Comparison of ENCODE assay signal across 15 cellular contexts in genomic region chr7:17139081-17139480, GRCh38.
A peak's percentile ranks its signal among the peaks of the same experiment; 100 is the strongest.
DNase-seq lines count a peak whose midpoint lies in the region; ATAC-seq, FAIRE-seq and TF ChIP-seq lines count a peak whose summit lies in the region.
"Had no signal": no experiment of that assay in that cellular context is flagged by ENCODE, and none has a peak within 500 bp of the region (broad histone marks: within the 10 kb centered on the region; RNA-seq: fewer than 3 reads in every experiment).

No MANE protein-coding gene starts in this region.

- 41% methylated on average over 1 of the region's 1 CpG for WGBS in A549 (ENCODE audit: missing lambda C conversion rate)

- no peak overlapping the region for H3K4me3 ChIP-seq in A549
- H3K4me3 ChIP-seq in mucosa of descending colon, result no peak overlapping the region
- no peak overlapping the region for H3K4me3 ChIP-seq in BE2C (ENCODE audit: low read depth, low read length)
- H3K4me3 ChIP-seq: thyroid gland had no signal

- peaks cover 4 to 5% of the 10 kb centered on the region in 2 donors for H3K9me3 Mint-ChIP-seq in activated naive CD4-positive, alpha-beta T cell treated with anti-CD3 and anti-CD28 coated beads, Interleukin-2, amount 50 U/mL, for 72 hours
- H3K9me3 Mint-ChIP-seq: HFFc6 had no signal

- TF ChIP-seq RAD21 in A549 (conservative IDR thresholded peaks at IDR 0.05 in 1 of 2, IDR thresholded peaks at IDR 0.05 in 1 of 2), result no peak

- peak overlapping the region in 1 of 2 experiments; percentile 29; a peak in 2 of 6 replicates for H3K27ac ChIP-seq in A549
- H3K27ac ChIP-seq: HL-60, thyroid gland had no signal

- TF ChIP-seq POLR2A in A549 (IDR thresholded peaks at IDR 0.05; ENCODE audit: low read length) (no peak), H54 (IDR thresholded peaks at IDR 0.05; ENCODE audit: low read depth, low read length) (no peak)

- DNase-seq in A549 (ENCODE audit: low read depth in 1 of 2, low spot score in 1 of 2) (no peak), H54 (ENCODE audit: insufficient read length, low spot score) (no peak), mucosa of descending colon (no peak), occipital lobe (lab: John Stamatoyannopoulos, UW) (no peak), BE2C (no peak), UCSD-AML1 (lab: John Stamatoyannopoulos, UW; ENCODE audit: unreplicated experiment) (no peak)
- no peak for DNase-seq in activated naive CD4-positive, alpha-beta T cell treated with anti-CD3 and anti-CD28 coated beads, Interleukin-2, amount 50 U/mL, for 72 hours (ENCODE audit: low spot score in 2 of 2)
- DNase-seq in stimulated activated CD4-positive, alpha-beta T cell treated with anti-CD3 and anti-CD28 coated beads, Interleukin-2, amount 100 ng/mL, for 48 hours, result no peak
- DNase-seq: activated CD4-positive, alpha-beta T cell treated with anti-CD3 and anti-CD28 coated beads, Interleukin-2, amount 50 U/mL, for 1 hour; HFFc6; Kasumi-1; NCI-H1694 treated with DMSO at 0.1 percent for 48 hours; NCI-H526; thyroid gland had no signal

- CTCF ChIA-PET in A549 (lab: Yijun Ruan, JAX), result interaction anchor here (1.0 kb wide), 1 partner anchor 138 kb away, joined by 3 read pairs; no protein-coding TSS in a partner anchor

- POLR2A ChIA-PET in A549 (lab: Yijun Ruan, JAX), result no interaction called here

- no peak for TF ChIP-seq CTCF in A549 (IDR thresholded peaks at IDR 0.05)
- TF ChIP-seq CTCF in mucosa of descending colon (IDR thresholded peaks at IDR 0.05), result no peak
- TF ChIP-seq CTCF in BE2C (IDR thresholded peaks at IDR 0.05; ENCODE audit: low read depth, low read length), result no peak

- H3K27me3 ChIP-seq in BE2C, result no peaks in the 10 kb centered on the region
- H3K27me3 ChIP-seq: thyroid gland had no signal

- ATAC-seq in A549, result no peak
- peak; percentile 88 for ATAC-seq in activated naive CD4-positive, alpha-beta T cell treated with anti-CD3 and anti-CD28 coated beads, Interleukin-2, amount 50 U/mL, for 72 hours
- peak; percentile 66 for ATAC-seq in mucosa of descending colon

- intact Hi-C loops in mucosa of descending colon (cut with DNase I, micrococcal nuclease), result no loop called here

- H3K4me2 ChIP-seq in A549, result no peak overlapping the region; the same call in 2 of the 3 replicates

- H3K27ac Mint-ChIP-seq in activated naive CD4-positive, alpha-beta T cell treated with anti-CD3 and anti-CD28 coated beads, Interleukin-2, amount 50 U/mL, for 72 hours, result peak overlapping the region; percentile 95 to 96
- H3K27ac Mint-ChIP-seq: HFFc6 had no signal

- FAIRE-seq in A549 (lab: Jason Lieb, UNC) (no peak), H54 (lab: Jason Lieb, UNC) (peak; percentile 79)

- H3K4me1 ChIP-seq in A549 (peaks cover 33% of the 10 kb centered on the region), mucosa of descending colon (ENCODE audit: low read depth) (peaks cover 5% of the 10 kb centered on the region), BE2C (no peaks in the 10 kb centered on the region)
- H3K4me1 ChIP-seq: thyroid gland had no signal

- no peaks in the 10 kb centered on the region for H3K36me3 ChIP-seq in mucosa of descending colon (ENCODE audit: low read depth)
- H3K36me3 ChIP-seq in BE2C, result no peaks in the 10 kb centered on the region
- H3K36me3 ChIP-seq: thyroid gland had no signal

- H3K9me3 ChIP-seq in A549 (no peaks in the 10 kb centered on the region), mucosa of descending colon (no peaks in the 10 kb centered on the region), BE2C (no peaks in the 10 kb centered on the region)
- H3K9me3 ChIP-seq: thyroid gland had no signal

- peaks cover 0 to 13% of the 10 kb centered on the region in 2 donors for H3K36me3 Mint-ChIP-seq in activated naive CD4-positive, alpha-beta T cell treated with anti-CD3 and anti-CD28 coated beads, Interleukin-2, amount 50 U/mL, for 72 hours

- TF ChIP-seq EP300 in A549 (IDR thresholded peaks at IDR 0.05), result no peak

TF ChIP-seq in A549, 52 proteins besides CTCF, POLR2A, EP300 and RAD21:
- TF ChIP-seq FOSL2 (IDR thresholded peaks at IDR 0.05) (no peak), FOSL2 (CRISPR knock-in tag; IDR thresholded peaks at IDR 0.05) (0 out of 2 replicates have a peak, but pooled peaks have one; percentile 11), KDM5A (IDR thresholded peaks at IDR 0.05) (no peak), RARB (CRISPR knock-in tag; IDR thresholded peaks at IDR 0.05) (no peak)
TF ChIP-seq in A549: peak in this region for 1.

Comparison
In these comparisons a context has a peak if more than half of its experiments do, and no peak if none do; other contexts are left out.
1. ATAC-seq: peak in activated naive CD4-positive, alpha-beta T cell treated with anti-CD3 and anti-CD28 coated beads, Interleukin-2, amount 50 U/mL, for 72 hours (2 of 2) and mucosa of descending colon (single experiment); none in A549 (0 of 2).